Comparison of ENCODE assay signal across 21 cellular contexts in the genomic region with DNA sequence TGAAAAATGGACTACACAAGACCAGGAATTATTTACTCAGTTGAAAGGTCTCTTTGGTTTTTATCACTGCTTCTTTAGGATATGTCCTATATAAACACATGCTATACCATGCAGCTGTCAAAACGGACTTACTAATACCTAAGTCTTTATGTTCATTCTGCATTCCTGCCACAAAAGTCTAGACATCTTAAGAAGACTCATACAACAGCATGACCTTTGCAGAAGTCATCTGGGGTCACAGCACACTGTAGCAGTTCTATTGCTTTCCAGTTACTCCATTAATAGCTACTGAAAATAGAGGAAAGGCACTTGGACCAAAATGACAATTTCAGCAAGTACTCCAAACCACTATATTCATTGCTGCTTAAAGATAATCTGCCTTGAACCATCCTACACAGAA. TPM values are rescaled to one million over a fixed set of nuclear protein-coding genes. Genes with fewer than 3 reads are reported as not detected.
DNase-seq lines count a peak whose midpoint lies in the region; ATAC-seq and TF ChIP-seq lines count a peak whose summit lies in the region.
"Had no signal": no experiment of that assay in that cellular context is flagged by ENCODE, and none has a peak within 500 bp of the region (broad histone marks: within the 10 kb centered on the region; RNA-seq: fewer than 3 reads in every experiment).

No MANE protein-coding gene starts in this region.

- H3K27ac ChIP-seq in left ventricle myocardium inferior (replicated peaks) (peak overlapping the region; percentile 73), psoas muscle (peak overlapping the region; percentile 38), foreskin keratinocyte (no peak overlapping the region), transverse colon (no peak overlapping the region)
- no peak overlapping the region for H3K27ac ChIP-seq in CD4-positive, alpha-beta T cell (ENCODE audit: low read depth, low read length)
- H3K27ac ChIP-seq: 22Rv1, C4-2B, GM23248 had no signal

- in situ Hi-C loops in transverse colon (cut with MboI; ENCODE audit: low pct_ligation_motif_present in 1 of 4, low pct_unique_long_range_greater_than_20kb in 1 of 4, low sequenced_read_pairs in 3 of 4) = no loop called here

- CTCF ChIA-PET in CD4-positive, alpha-beta T cell (lab: Charles Lee) = no interaction called here

- H3K27ac Mint-ChIP-seq in CD4-positive, alpha-beta T cell = no peak overlapping the region
- H3K27ac Mint-ChIP-seq: B cell, H9 had no signal

- no peak overlapping the region for H3K4me3 Mint-ChIP-seq in CD4-positive, alpha-beta T cell
- H3K4me3 Mint-ChIP-seq: B cell; CD8-positive, alpha-beta memory T cell; H9 had no signal

- H3K27me3 ChIP-seq in left ventricle myocardium inferior (ENCODE audit: low read depth) (no peaks in the 10 kb centered on the region), psoas muscle (ENCODE audit: insufficient read depth in 3 of 3, low read length in 2 of 3) (no peaks in the 10 kb centered on the region), foreskin keratinocyte (no peaks in the 10 kb centered on the region), transverse colon (no peaks in the 10 kb centered on the region)
- H3K27me3 ChIP-seq in CD4-positive, alpha-beta T cell (ENCODE audit: control insufficient read depth, insufficient read depth, low read length) = no peaks in the 10 kb centered on the region
- H3K27me3 ChIP-seq: MG63 had no signal

- DNase-seq in DMS 273 (lab: John Stamatoyannopoulos, UW; ENCODE audit: unreplicated experiment) (peak; percentile 11), DMS 273 treated with DMSO at 0.1 percent for 48 hours (lab: John Stamatoyannopoulos, UW) (no peak), left ventricle myocardium inferior (no peak), psoas muscle (no peak), foreskin keratinocyte (no peak), transverse colon (no peak)
- DNase-seq in CD4-positive, alpha-beta T cell = no peak
- DNase-seq: CD8-positive, alpha-beta memory T cell; DND-41; GM23248; H9; KBM-7; MG63; NCI-H1930; NCI-H2107; NCI-H524 treated with DMSO at 0.1 percent for 48 hours; NCI-H774 had no signal

- H3K9me3 ChIP-seq in left ventricle myocardium inferior (replicated peaks) (no peaks in the 10 kb centered on the region), psoas muscle (no peaks in the 10 kb centered on the region), transverse colon (no peaks in the 10 kb centered on the region)
- H3K9me3 ChIP-seq in CD4-positive, alpha-beta T cell (ENCODE audit: control insufficient read depth, low read length) = no peaks in the 10 kb centered on the region
- H3K9me3 ChIP-seq: MG63 had no signal

- WGBS in psoas muscle, 3 donors = 28 to 45% (median 29%) methylated on average over 1 of the region's 1 CpG
- 78 to 90% methylated on average over 1 of the region's 1 CpG for WGBS in transverse colon (ENCODE audit: low coverage in 1 of 2), 2 donors

- H3K36me3 Mint-ChIP-seq in CD4-positive, alpha-beta T cell (ENCODE audit: low read depth) = peaks cover 95% of the 10 kb centered on the region

- no peak for TF ChIP-seq POLR2A in transverse colon (IDR thresholded peaks at IDR 0.05)

- ATAC-seq in psoas muscle = peak in 3 of 4 donors; percentile 59 to 70 (median 67)
- ATAC-seq in foreskin keratinocyte = no peak
- ATAC-seq in CD4-positive, alpha-beta T cell (ENCODE audit: poor library complexity) = no peak
- ATAC-seq in GM21390 (IDR thresholded peaks at IDR 0.05; ENCODE audit: unreplicated experiment) = no peak

- H3K27me3 Mint-ChIP-seq in CD4-positive, alpha-beta T cell = no peaks in the 10 kb centered on the region
- H3K27me3 Mint-ChIP-seq: B cell; CD8-positive, alpha-beta memory T cell had no signal

- POLR2A ChIA-PET in CD4-positive, alpha-beta T cell (lab: Charles Lee) = interaction anchor here (0.8 kb wide), 1 partner anchor 175 kb away, joined by 3 read pairs; no protein-coding TSS in a partner anchor

- peaks cover 47% of the 10 kb centered on the region for H3K4me1 ChIP-seq in left ventricle myocardium inferior
- H3K4me1 ChIP-seq in psoas muscle = peaks cover 26% of the 10 kb centered on the region
- H3K4me1 ChIP-seq in foreskin keratinocyte = no peaks in the 10 kb centered on the region
- no peaks in the 10 kb centered on the region for H3K4me1 ChIP-seq in transverse colon

- no peaks in the 10 kb centered on the region for H3K9me3 Mint-ChIP-seq in CD4-positive, alpha-beta T cell
- H3K9me3 Mint-ChIP-seq: CD8-positive, alpha-beta memory T cell; H9 had no signal

- intact Hi-C loops in left ventricle myocardium inferior (cut with micrococcal nuclease) (no loop called here), psoas muscle (cut with DNase I) (loop anchor here (5.0 kb wide), 2 partner anchors 142 to 217 kb away; a partner anchor contains a TSS), transverse colon (cut with DNase I; ENCODE audit: low total_unique reads) (no loop called here)
- intact Hi-C loops in CD4-positive, alpha-beta T cell (cut with DNase I, micrococcal nuclease) = no loop called here

- TF ChIP-seq CTCF in left ventricle myocardium inferior (IDR thresholded peaks at IDR 0.05; ENCODE audit: borderline replicate concordance) (peak; percentile 19), psoas muscle (IDR thresholded peaks at IDR 0.05) (peak; percentile 16), foreskin keratinocyte (conservative IDR thresholded peaks at IDR 0.05) (no peak), transverse colon (IDR thresholded peaks at IDR 0.05) (no peak)
- TF ChIP-seq CTCF in CD4-positive, alpha-beta T cell (IDR thresholded peaks at IDR 0.05) = no peak

- H3K4me1 Mint-ChIP-seq in CD4-positive, alpha-beta T cell (ENCODE audit: low read depth) = no peaks in the 10 kb centered on the region
- H3K4me1 Mint-ChIP-seq: B cell; CD8-positive, alpha-beta memory T cell; H9 had no signal

- H3K36me3 ChIP-seq in left ventricle myocardium inferior (peaks cover 56% of the 10 kb centered on the region), psoas muscle (ENCODE audit: insufficient read depth in 1 of 2, low read depth in 1 of 2) (peaks cover 0 to 4% of the 10 kb centered on the region in 2 donors), transverse colon (peaks cover 0 to 45% (median 18%) of the 10 kb centered on the region in 4 donors)

- no peak for TF ChIP-seq EP300 in transverse colon (IDR thresholded peaks at IDR 0.05; ENCODE audit: low read depth)

- H3K4me3 ChIP-seq in left ventricle myocardium inferior (no peak overlapping the region), psoas muscle (no peak overlapping the region), transverse colon (no peak overlapping the region)
- H3K4me3 ChIP-seq: GM23248, MG63 had no signal

RNA-seq across cellular contexts. Expression of a gene that starts 53.2 kb away (rescaled TPM):
- total RNA-seq in left ventricle myocardium inferior = 5.3 TPM
- total RNA-seq in psoas muscle = 1 to 10 TPM; 1.4 to 3.6 (median 2.7) TPM
- 1 to 10 TPM; 1.7 to 2.1 (median 1.8) TPM for polyA plus RNA-seq in psoas muscle
- 53.5 and 70.2 TPM in 2 replicates for total RNA-seq in foreskin keratinocyte
- polyA plus RNA-seq in foreskin keratinocyte = 17.5 and 18.1 TPM in 2 replicates
- 100 to 1,000 TPM in 1 of 4 donors, 10 to 100 TPM in 3; 26.9 to 119 (median 52.5) TPM for total RNA-seq in transverse colon
- total RNA-seq in CD4-positive, alpha-beta T cell = 10 to 100 TPM; 11.9 to 12.2 TPM

Comparison
In these comparisons a context has a peak if more than half of its experiments do, and no peak if none do; other contexts are left out.
1. H3K27ac ChIP-seq: peak in left ventricle myocardium inferior (single experiment) and psoas muscle (single experiment); none in foreskin keratinocyte (single experiment), transverse colon (0 of 4) and CD4-positive, alpha-beta T cell (single experiment).
2. CTCF ChIP-seq: peak in left ventricle myocardium inferior (single experiment) and psoas muscle (single experiment); none in foreskin keratinocyte (single experiment), transverse colon (0 of 5) and CD4-positive, alpha-beta T cell (single experiment).
3. ATAC-seq: peak in psoas muscle (3 of 4); none in foreskin keratinocyte (single experiment), CD4-positive, alpha-beta T cell (single experiment) and GM21390 (single experiment).
4. intact Hi-C loops: an anchor here in psoas muscle (5.0 kb wide); none called in left ventricle myocardium inferior, transverse colon and CD4-positive, alpha-beta T cell.